Comparison of ENCODE assay signal across 1 cellular context in the genomic region with DNA sequence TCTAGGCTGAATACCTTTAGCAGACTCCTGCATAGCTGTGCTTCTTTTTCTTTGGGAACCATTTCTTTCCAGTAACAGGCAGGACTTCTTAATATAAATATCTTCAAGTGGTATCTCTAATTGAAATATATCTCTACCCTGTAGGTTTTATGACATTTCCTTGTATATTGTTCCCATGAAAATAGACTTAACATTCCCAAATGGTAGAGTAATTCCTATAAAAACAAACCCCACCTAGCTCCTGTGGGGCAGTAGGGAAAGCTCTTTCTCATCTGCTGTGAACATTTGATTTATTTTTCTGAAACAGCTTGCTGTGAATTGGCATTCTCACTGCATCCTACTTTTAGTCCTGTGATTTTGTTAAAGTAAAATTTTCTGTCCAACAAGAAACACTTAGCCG.
TF ChIP-seq lines count a peak whose summit lies in the region.

No MANE protein-coding gene starts in this region.

TF ChIP-seq in IMR-90, 13 proteins besides CTCF, POLR2A, EP300 and RAD21:
- no peak for TF ChIP-seq BHLHE40 (IDR thresholded peaks at IDR 0.05; ENCODE audit: low read depth, low read length)
- no peak for TF ChIP-seq MAZ (IDR thresholded peaks at IDR 0.05; ENCODE audit: borderline replicate concordance, low read depth, low read length)
- TF ChIP-seq MXI1 (IDR thresholded peaks at IDR 0.05; ENCODE audit: borderline replicate concordance, low read depth, low read length), result no peak
- TF ChIP-seq RFX5 (IDR thresholded peaks at IDR 0.05; ENCODE audit: low read depth, low read length), result no peak
- TF ChIP-seq MAFK (IDR thresholded peaks at IDR 0.05; ENCODE audit: low read depth, low read length), result no peak
- TF ChIP-seq CEBPB (IDR thresholded peaks at IDR 0.05; ENCODE audit: low read depth, low read length), result no peak
- TF ChIP-seq CHD1 (IDR thresholded peaks at IDR 0.05; ENCODE audit: low read depth, low read length), result no peak
- TF ChIP-seq, protein P1, sequence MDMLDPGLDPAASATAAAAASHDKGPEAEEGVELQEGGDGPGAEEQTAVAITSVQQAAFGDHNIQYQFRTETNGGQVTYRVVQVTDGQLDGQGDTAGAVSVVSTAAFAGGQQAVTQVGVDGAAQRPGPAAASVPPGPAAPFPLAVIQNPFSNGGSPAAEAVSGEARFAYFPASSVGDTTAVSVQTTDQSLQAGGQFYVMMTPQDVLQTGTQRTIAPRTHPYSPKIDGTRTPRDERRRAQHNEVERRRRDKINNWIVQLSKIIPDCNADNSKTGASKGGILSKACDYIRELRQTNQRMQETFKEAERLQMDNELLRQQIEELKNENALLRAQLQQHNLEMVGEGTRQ (IDR thresholded peaks at IDR 0.05; ENCODE audit: low read depth, low read length), result no peak
- no peak for TF ChIP-seq RCOR1 (IDR thresholded peaks at IDR 0.05; ENCODE audit: insufficient replicate concordance, low read length)
- TF ChIP-seq, protein P2, sequence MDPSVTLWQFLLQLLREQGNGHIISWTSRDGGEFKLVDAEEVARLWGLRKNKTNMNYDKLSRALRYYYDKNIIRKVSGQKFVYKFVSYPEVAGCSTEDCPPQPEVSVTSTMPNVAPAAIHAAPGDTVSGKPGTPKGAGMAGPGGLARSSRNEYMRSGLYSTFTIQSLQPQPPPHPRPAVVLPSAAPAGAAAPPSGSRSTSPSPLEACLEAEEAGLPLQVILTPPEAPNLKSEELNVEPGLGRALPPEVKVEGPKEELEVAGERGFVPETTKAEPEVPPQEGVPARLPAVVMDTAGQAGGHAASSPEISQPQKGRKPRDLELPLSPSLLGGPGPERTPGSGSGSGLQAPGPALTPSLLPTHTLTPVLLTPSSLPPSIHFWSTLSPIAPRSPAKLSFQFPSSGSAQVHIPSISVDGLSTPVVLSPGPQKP (IDR thresholded peaks at IDR 0.05; ENCODE audit: borderline replicate concordance, low read depth, low read length), result no peak
- no peak for TF ChIP-seq SMC3 (IDR thresholded peaks at IDR 0.05; ENCODE audit: low read depth, low read length)
- no peak for TF ChIP-seq NFE2L2 (IDR thresholded peaks at IDR 0.05; ENCODE audit: low read depth, low read length)
- TF ChIP-seq FOS (IDR thresholded peaks at IDR 0.05; ENCODE audit: low read depth, low read length), result no peak
